1 cellular context compared by ENCODE assay signal in the genomic region with DNA sequence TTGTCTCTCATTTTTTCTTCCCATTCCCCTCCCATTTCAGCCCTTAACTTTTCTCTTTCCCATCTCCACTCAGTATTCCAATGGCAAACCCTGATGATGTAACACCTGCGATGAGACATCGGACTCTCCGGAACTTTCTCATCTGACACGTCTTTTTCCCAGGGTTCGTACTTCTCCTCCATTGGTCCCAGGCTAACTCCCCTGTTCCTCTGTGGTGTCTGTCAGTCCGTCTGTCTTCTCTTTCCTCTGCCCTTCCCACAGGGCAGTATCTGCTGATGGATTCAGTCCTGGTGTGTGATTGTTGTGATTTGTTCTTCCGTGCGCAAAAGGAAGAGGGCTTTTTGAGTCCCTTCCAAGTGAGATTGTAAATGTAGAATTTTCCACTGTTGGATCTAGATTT.
TF ChIP-seq lines count a peak whose summit lies in the region.

No MANE protein-coding gene starts in this region.

TF ChIP-seq in GM23338, 12 proteins besides CTCF, POLR2A, EP300 and RAD21:
- no peak for TF ChIP-seq ZNF114 (CRISPR knock-in tag; IDR thresholded peaks at IDR 0.05)
